ENCODE assay signal across 32 cellular contexts in the genomic region with DNA sequence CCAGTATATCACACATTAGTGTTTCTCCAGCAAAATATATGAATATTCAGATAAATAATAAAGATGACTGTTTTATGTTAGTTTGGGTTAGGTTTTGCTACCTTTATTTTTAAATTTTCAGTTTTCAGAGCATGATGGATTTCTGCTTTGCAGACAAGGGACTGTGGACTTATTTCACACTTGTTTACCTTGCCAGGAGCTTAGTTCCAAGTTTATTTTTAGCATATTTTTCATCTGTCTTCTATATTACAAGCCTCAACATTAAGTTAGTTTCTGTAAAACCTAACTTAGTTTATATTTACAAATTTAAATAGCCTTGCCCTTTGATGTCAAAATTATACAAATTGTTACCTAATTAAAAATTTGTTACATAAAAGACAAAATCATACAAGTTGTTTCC.
"Had no signal": no experiment of that assay in that cellular context is flagged by ENCODE, and none has a peak within 500 bp of the region (broad histone marks: within the 10 kb centered on the region; RNA-seq: fewer than 3 reads in every experiment).

No MANE protein-coding gene starts in this region.

- H3K36me3 ChIP-seq: adrenal gland, colonic mucosa, WERI-Rb-1 had no signal

- H3K9me3 Mint-ChIP-seq: activated B cell treated with CpG ODN at 0.5 μM for 24 hours; activated CD4-positive, alpha-beta memory T cell treated with anti-CD3 and anti-CD28 coated beads for 36 hours; activated naive CD4-positive, alpha-beta T cell treated with anti-CD3 and anti-CD28 coated beads for 36 hours; activated naive CD4-positive, alpha-beta T cell treated with anti-CD3 and anti-CD28 coated beads, Interleukin-2, amount 50 U/mL, for 24 hours; activated naive CD8-positive, alpha-beta T cell treated with anti-CD3 and anti-CD28 coated beads for 36 hours; activated naive CD8-positive, alpha-beta T cell treated with anti-CD3 and anti-CD28 coated beads, Interleukin-2, amount 50 U/mL, for 24 hours; activated T-helper 1 cell treated with anti-CD3 and anti-CD28 coated beads, Interleukin-12 subunit alpha, Interleukin-12 subunit beta, Interleukin-2, Interleukin-4 antibody, amounts not matched to agents 30 ng/mL and 10 ng/mL and 1 ng/mL, durations not matched to agents 14 hours and 24 hours and 36 hours; activated T-helper 2 cell treated with anti-CD3 and anti-CD28 coated beads, Interferon-gamma antibody, Interleukin-2, Interleukin-4, amounts not matched to agents 10 μg/mL and 5 μg/mL and 100 μg/mL, durations not matched to agents 14 hours and 24 hours and 36 hours; T-helper 2 cell treated with Interferon-gamma antibody and Interleukin-4, amounts not matched to agents 5 μg/mL and 100 μg/mL, for 36 hours had no signal

- H3K27ac Mint-ChIP-seq: activated B cell treated with CpG ODN at 0.5 μM for 24 hours; activated CD4-positive, alpha-beta memory T cell treated with anti-CD3 and anti-CD28 coated beads for 36 hours; activated CD8-positive, alpha-beta memory T cell treated with anti-CD3 and anti-CD28 coated beads, Interleukin-2, amount 10 ng/mL, durations not matched to agents 7 days and 5 days; activated CD8-positive, alpha-beta T cell treated with anti-CD3 and anti-CD28 coated beads, Interleukin-2, amount 10 ng/mL, durations not matched to agents 7 days and 5 days; activated naive CD4-positive, alpha-beta T cell treated with anti-CD3 and anti-CD28 coated beads for 36 hours; activated naive CD4-positive, alpha-beta T cell treated with anti-CD3 and anti-CD28 coated beads, Interleukin-2, amount 50 U/mL, for 24 hours; activated naive CD8-positive, alpha-beta T cell treated with anti-CD3 and anti-CD28 coated beads for 36 hours; activated naive CD8-positive, alpha-beta T cell treated with anti-CD3 and anti-CD28 coated beads, Interleukin-2, amount 50 U/mL, for 24 hours; activated T-helper 1 cell treated with anti-CD3 and anti-CD28 coated beads, Interleukin-12 subunit alpha, Interleukin-12 subunit beta, Interleukin-2, Interleukin-4 antibody, amounts not matched to agents 30 ng/mL and 10 ng/mL and 1 ng/mL, durations not matched to agents 14 hours and 24 hours and 36 hours; activated T-helper 2 cell treated with anti-CD3 and anti-CD28 coated beads, Interferon-gamma antibody, Interleukin-2, Interleukin-4, amounts not matched to agents 10 μg/mL and 5 μg/mL and 100 μg/mL, durations not matched to agents 14 hours and 24 hours and 36 hours; T-helper 17 cell; T-helper 2 cell treated with Interferon-gamma antibody and Interleukin-4, amounts not matched to agents 5 μg/mL and 100 μg/mL, for 36 hours had no signal

- H3K36me3 Mint-ChIP-seq: activated CD4-positive, alpha-beta memory T cell treated with anti-CD3 and anti-CD28 coated beads for 36 hours; activated naive CD8-positive, alpha-beta T cell treated with anti-CD3 and anti-CD28 coated beads for 36 hours had no signal

- H3K4me3 ChIP-seq: adrenal gland, body of pancreas, colonic mucosa had no signal

- ATAC-seq: activated CD4-positive, CD25-positive, alpha-beta regulatory T cell treated with anti-CD3 and anti-CD28 coated beads, Interleukin-2, amount 50 U/mL, for 24 hours; activated CD8-positive, alpha-beta memory T cell treated with anti-CD3 and anti-CD28 coated beads, Interleukin-2, amount 10 ng/mL, durations not matched to agents 7 days and 5 days; activated CD8-positive, alpha-beta T cell treated with anti-CD3 and anti-CD28 coated beads, Interleukin-2, amount 10 ng/mL, durations not matched to agents 7 days and 5 days; activated naive CD8-positive, alpha-beta T cell treated with anti-CD3 and anti-CD28 coated beads, Interleukin-2, amount 50 U/mL, for 24 hours; body of pancreas; esophagus mucosa; T-helper 17 cell had no signal

- H3K27ac ChIP-seq: adrenal gland, body of pancreas, colonic mucosa, WERI-Rb-1 had no signal

- H3K27me3 Mint-ChIP-seq: activated B cell treated with CpG ODN at 0.5 μM for 24 hours; activated CD4-positive, alpha-beta memory T cell treated with anti-CD3 and anti-CD28 coated beads for 36 hours; activated CD8-positive, alpha-beta memory T cell treated with anti-CD3 and anti-CD28 coated beads, Interleukin-2, amount 10 ng/mL, durations not matched to agents 7 days and 5 days; activated naive CD4-positive, alpha-beta T cell treated with anti-CD3 and anti-CD28 coated beads, Interleukin-2, amount 50 U/mL, for 24 hours; activated naive CD8-positive, alpha-beta T cell treated with anti-CD3 and anti-CD28 coated beads for 36 hours; activated naive CD8-positive, alpha-beta T cell treated with anti-CD3 and anti-CD28 coated beads, Interleukin-2, amount 50 U/mL, for 24 hours; T-helper 17 cell had no signal

- H3K9me3 ChIP-seq: adrenal gland, body of pancreas, colonic mucosa had no signal

- H3K4me1 ChIP-seq: adrenal gland, body of pancreas, colonic mucosa had no signal

- H3K27me3 ChIP-seq: adrenal gland, body of pancreas, colonic mucosa had no signal

- H3K4me3 Mint-ChIP-seq: activated B cell treated with CpG ODN at 0.5 μM for 24 hours; activated CD4-positive, alpha-beta memory T cell treated with anti-CD3 and anti-CD28 coated beads for 36 hours; activated CD8-positive, alpha-beta memory T cell treated with anti-CD3 and anti-CD28 coated beads, Interleukin-2, amount 10 ng/mL, durations not matched to agents 7 days and 5 days; activated CD8-positive, alpha-beta T cell treated with anti-CD3 and anti-CD28 coated beads, Interleukin-2, amount 10 ng/mL, durations not matched to agents 7 days and 5 days; activated naive CD4-positive, alpha-beta T cell treated with anti-CD3 and anti-CD28 coated beads for 36 hours; activated naive CD4-positive, alpha-beta T cell treated with anti-CD3 and anti-CD28 coated beads, Interleukin-2, amount 50 U/mL, for 24 hours; activated naive CD8-positive, alpha-beta T cell treated with anti-CD3 and anti-CD28 coated beads for 36 hours; activated naive CD8-positive, alpha-beta T cell treated with anti-CD3 and anti-CD28 coated beads, Interleukin-2, amount 50 U/mL, for 24 hours; activated T-helper 1 cell treated with anti-CD3 and anti-CD28 coated beads, Interleukin-12 subunit alpha, Interleukin-12 subunit beta, Interleukin-2, Interleukin-4 antibody, amounts not matched to agents 30 ng/mL and 10 ng/mL and 1 ng/mL, durations not matched to agents 14 hours and 24 hours and 36 hours; T-helper 17 cell; T-helper 2 cell treated with Interferon-gamma antibody and Interleukin-4, amounts not matched to agents 5 μg/mL and 100 μg/mL, for 36 hours had no signal

- DNase-seq: activated B cell treated with CpG ODN at 0.5 μM for 24 hours; activated CD4-positive, alpha-beta memory T cell treated with anti-CD3 and anti-CD28 coated beads for 36 hours; activated CD4-positive, alpha-beta T cell treated with anti-CD3 and anti-CD28 coated beads for 48 hours; activated CD4-positive, alpha-beta T cell treated with anti-CD3 and anti-CD28 coated beads, Interleukin-2, amount 50 U/mL, for 1 hour; activated CD8-positive, alpha-beta memory T cell treated with anti-CD3 and anti-CD28 coated beads, Interleukin-2, amount 10 ng/mL, durations not matched to agents 7 days and 5 days; activated CD8-positive, alpha-beta memory T cell treated with anti-CD3 and anti-CD28 coated beads, Interleukin-2, amount 50 U/mL, for 4 hours; activated CD8-positive, alpha-beta T cell treated with anti-CD3 and anti-CD28 coated beads, Interleukin-2, amount 10 ng/mL, durations not matched to agents 7 days and 5 days; activated effector memory CD4-positive, alpha-beta T cell treated with anti-CD3 and anti-CD28 coated beads, Interleukin-2, amount 50 U/mL, for 16 hours; activated naive CD4-positive, alpha-beta T cell treated with anti-CD3 and anti-CD28 coated beads for 36 hours; activated naive CD8-positive, alpha-beta T cell treated with anti-CD3 and anti-CD28 coated beads for 36 hours; activated naive CD8-positive, alpha-beta T cell treated with anti-CD3 and anti-CD28 coated beads, Interleukin-2, amount 50 U/mL, for 24 hours; activated T-cell treated with anti-CD3 and anti-CD28 coated beads, Interleukin-2, amount 50 U/mL, for 1 hour; activated T-cell treated with anti-CD3 and anti-CD28 coated beads, Interleukin-2, amount 50 U/mL, for 48 hours; adrenal gland; amygdala; aorta; body of pancreas; central memory CD4-positive, alpha-beta T cell; colonic mucosa; effector CD8-positive, alpha-beta T cell; foreskin fibroblast; glutamatergic neuron; T-helper 1 cell; T-helper 17 cell; T1000; WERI-Rb-1 had no signal
